22 cellular contexts compared by ENCODE assay signal in the genomic region with DNA sequence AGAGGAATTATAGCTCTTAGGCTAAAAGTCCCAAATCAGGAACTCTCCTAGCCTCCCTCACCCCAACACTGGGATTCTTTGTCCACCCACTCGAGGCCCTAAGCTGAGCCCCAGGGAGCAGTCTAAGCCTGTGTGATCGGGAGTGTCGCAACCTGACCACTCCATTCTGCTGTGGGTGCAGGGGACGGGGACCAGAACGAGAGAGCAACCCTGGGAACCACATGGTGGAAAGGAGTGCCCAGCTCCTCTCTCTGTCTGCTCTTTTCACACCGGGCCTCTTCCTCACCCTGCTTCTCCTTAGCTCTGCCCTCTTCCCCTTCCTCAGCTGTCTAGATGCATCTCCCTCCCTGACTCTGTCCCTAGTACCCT. TPM values are rescaled to one million over a fixed set of nuclear protein-coding genes. Genes with fewer than 3 reads are reported as not detected.
A peak's percentile ranks its signal among the peaks of the same experiment; 100 is the strongest.
DNase-seq lines count a peak whose midpoint lies in the region; ATAC-seq and TF ChIP-seq lines count a peak whose summit lies in the region.
"Had no signal": no experiment of that assay in that cellular context is flagged by ENCODE, and none has a peak within 500 bp of the region (broad histone marks: within the 10 kb centered on the region; RNA-seq: fewer than 3 reads in every experiment).

No MANE protein-coding gene starts in this region.

- POLR2A ChIA-PET in Panc1 (lab: Charles Lee) = no interaction called here

- TF ChIP-seq POLR2A in uterus (IDR thresholded peaks at IDR 0.05) = no peak

- no peaks in the 10 kb centered on the region for H3K79me2 ChIP-seq in GM23338 (replicated peaks; ENCODE audit: insufficient read depth)

- H3K4me2 ChIP-seq in GM23338 = no peak overlapping the region
- H3K4me2 ChIP-seq: smooth muscle cell had no signal

- H2AFZ ChIP-seq in GM23338 = peak overlapping the region; percentile 92; the same call in 1 of the 2 replicates

- H3K4me3 ChIP-seq in AG10803 (ENCODE audit: low read length) (no peak overlapping the region), GM23338 (no peak overlapping the region), Panc1 (ENCODE audit: low read depth in 2 of 2, low read length in 2 of 2) (no peak overlapping the region), uterus (no peak overlapping the region)
- H3K4me3 ChIP-seq: esophagus squamous epithelium, GM12878, Peyer's patch, psoas muscle, smooth muscle cell, thyroid gland had no signal

- DNase-seq in AG10803 (ENCODE audit: low read depth) (peak; percentile 11), GM23338 (ENCODE audit: low spot score) (no peak), Panc1 (ENCODE audit: low read depth, low spot score) (no peak), memory B cell (ENCODE audit: low spot score in 2 of 2) (no peak), HCEC 1CT (no peak), uterus (no peak), NCI-H1930 (lab: John Stamatoyannopoulos, UW) (no peak), hepatic stellate cell (ENCODE audit: low spot score) (no peak)
- DNase-seq: cerebellar nuclear complex; effector CD8-positive, alpha-beta T cell; esophagus squamous epithelium had no signal

- H3K9me3 ChIP-seq in Panc1 (ENCODE audit: control insufficient read depth, insufficient read depth, low read depth, low read length) = no peaks in the 10 kb centered on the region
- H3K9me3 ChIP-seq in uterus = no peaks in the 10 kb centered on the region
- H3K9me3 ChIP-seq: esophagus squamous epithelium, Peyer's patch, psoas muscle, thyroid gland had no signal

- H3K4me1 Mint-ChIP-seq in GM23338 (peaks cover 19% of the 10 kb centered on the region), memory B cell (no peaks in the 10 kb centered on the region)
- H3K4me1 Mint-ChIP-seq: CD8-positive, alpha-beta memory T cell; natural killer cell had no signal

- H3K4me1 ChIP-seq in GM23338 (ENCODE audit: insufficient read depth) (no peaks in the 10 kb centered on the region), Panc1 (ENCODE audit: control insufficient read depth, insufficient read depth, low read length) (no peaks in the 10 kb centered on the region), uterus (no peaks in the 10 kb centered on the region)
- H3K4me1 ChIP-seq: Peyer's patch, psoas muscle, thyroid gland had no signal

- TF ChIP-seq CTCF in AG10803 (conservative IDR thresholded peaks at IDR 0.05; ENCODE audit: low read length) (no peak), GM23338 (conservative IDR thresholded peaks at IDR 0.05; ENCODE audit: low read depth in 2 of 2) (no peak), Panc1 (IDR thresholded peaks at IDR 0.05) (no peak), uterus (IDR thresholded peaks at IDR 0.05) (no peak)

- H3K27me3 Mint-ChIP-seq in GM23338 (ENCODE audit: insufficient read depth, low read depth, poor library complexity) (peaks cover 9% of the 10 kb centered on the region), memory B cell (no peaks in the 10 kb centered on the region)

- H3K27me3 ChIP-seq in GM23338 (ENCODE audit: insufficient read depth) = no peaks in the 10 kb centered on the region
- no peaks in the 10 kb centered on the region for H3K27me3 ChIP-seq in Panc1 (ENCODE audit: control insufficient read depth, insufficient read depth, low read length)
- H3K27me3 ChIP-seq in uterus = no peaks in the 10 kb centered on the region
- H3K27me3 ChIP-seq: Peyer's patch, thyroid gland had no signal

- in situ Hi-C loops in Panc1 (cut with HindIII; ENCODE audit: low pct_unique_long_range_greater_than_20kb, low sequenced_read_pairs) = no loop called here

- no peaks in the 10 kb centered on the region for H3F3A ChIP-seq in GM23338 (replicated peaks; ENCODE audit: low read depth)

- H3K9me2 ChIP-seq in GM23338 (ENCODE audit: insufficient read depth) = no peaks in the 10 kb centered on the region

- H3K27ac ChIP-seq in GM23338 (ENCODE audit: low read depth) (no peak overlapping the region), Panc1 (ENCODE audit: low read length) (no peak overlapping the region), uterus (no peak overlapping the region)
- H3K27ac ChIP-seq: esophagus squamous epithelium, Peyer's patch, psoas muscle, thyroid gland had no signal

- CTCF ChIA-PET in Panc1 (lab: Charles Lee) = interaction anchor here (0.6 to 1.3 kb wide), 3 partner anchors 92 to 1716 kb away, joined by 3 to 6 read pairs (median 4); no protein-coding TSS in a partner anchor

- H3K9me3 Mint-ChIP-seq in GM23338 (no peaks in the 10 kb centered on the region), memory B cell (no peaks in the 10 kb centered on the region)
- H3K9me3 Mint-ChIP-seq: activated naive CD4-positive, alpha-beta T cell treated with anti-CD3 and anti-CD28 coated beads, Interleukin-2, amount 50 U/mL, for 72 hours; CD8-positive, alpha-beta memory T cell; natural killer cell had no signal

- peak; percentile 7; the same call in 2 of the 3 replicates for ATAC-seq in GM23338
- ATAC-seq in Panc1 = peak; percentile 22; the same call in 1 of the 2 replicates
- ATAC-seq in memory B cell (ENCODE audit: low read depth) = no peak

- BruUV-seq in Panc1 (replicated peaks; lab: Mats Ljungman, UMichigan) = no TSS peak

- H4K20me1 ChIP-seq in GM23338 (replicated peaks; ENCODE audit: insufficient read depth) = no peaks in the 10 kb centered on the region

- H3K27ac Mint-ChIP-seq in GM23338 (no peak overlapping the region), memory B cell (peak overlapping the region; percentile 1)
- H3K27ac Mint-ChIP-seq: natural killer cell had no signal

- intact Hi-C loops in Panc1 (cut with micrococcal nuclease; ENCODE audit: unreplicated experiment) (no loop called here), uterus (cut with DNase I; ENCODE audit: low total_unique reads) (no loop called here)

- H3K36me3 ChIP-seq in GM23338 (ENCODE audit: insufficient read depth) (no peaks in the 10 kb centered on the region), Panc1 (ENCODE audit: control insufficient read depth, insufficient read depth, low read length) (no peaks in the 10 kb centered on the region), uterus (no peaks in the 10 kb centered on the region)
- H3K36me3 ChIP-seq: esophagus squamous epithelium, Peyer's patch, thyroid gland had no signal

- H3K36me3 Mint-ChIP-seq in GM23338 (ENCODE audit: low read depth) (no peaks in the 10 kb centered on the region), memory B cell (no peaks in the 10 kb centered on the region)
- H3K36me3 Mint-ChIP-seq: activated naive CD4-positive, alpha-beta T cell treated with anti-CD3 and anti-CD28 coated beads, Interleukin-2, amount 50 U/mL, for 72 hours; CD8-positive, alpha-beta memory T cell; natural killer cell had no signal

- no peak overlapping the region for H3K4me3 Mint-ChIP-seq in GM23338
- no peak overlapping the region for H3K4me3 Mint-ChIP-seq in memory B cell
- H3K4me3 Mint-ChIP-seq: CD8-positive, alpha-beta memory T cell; natural killer cell had no signal

TF ChIP-seq in GM23338, 12 proteins besides CTCF, POLR2A, EP300 and RAD21 (continues in another document):
- no peak for TF ChIP-seq ETS1 (IDR thresholded peaks at IDR 0.05)
- TF ChIP-seq NANOG (IDR thresholded peaks at IDR 0.05; ENCODE audit: borderline replicate concordance) = no peak

RNA-seq across cellular contexts. Expression of gene CSF3R, which starts 34.3 kb away (rescaled TPM):
- not detected in 2 replicates for total RNA-seq in GM23338 (2014; rRNA removed; shearing (Covaris generic))
- polyA plus RNA-seq in GM23338 (2016; fragmentation: Nextera tagmentation; extraction: Ambion mirVana) = not detected in 2 replicates
- total RNA-seq in Panc1 (2021; ENCODE audit: unreplicated experiment) (0.31 TPM), uterus (1 to 10 TPM; 4.9 to 9.7 (median 6.6) TPM)
- not detected for polyA plus RNA-seq in Panc1 (2012; ENCODE audit: insufficient read length)
- total RNA-seq: activated CD8-positive, alpha-beta memory T cell treated with anti-CD3 and anti-CD28 coated beads for 36 hours; HT-29 had no signal
- polyA plus RNA-seq: AG04450; CD8-positive, alpha-beta memory T cell; GM12878 had no signal

RNA-seq across cellular contexts. Expression of gene MRPS15, which starts 52.8 kb away (rescaled TPM):
- 86.4 and 105 TPM in 2 replicates for total RNA-seq in GM23338 (2014; rRNA removed; shearing (Covaris generic))
- polyA plus RNA-seq in GM23338 (2016; fragmentation: Nextera tagmentation; extraction: Ambion mirVana) = 311 and 312 TPM in 2 replicates
- 113 TPM for total RNA-seq in Panc1 (2021; ENCODE audit: unreplicated experiment)
- 87.2 TPM for polyA plus RNA-seq in Panc1 (2012; ENCODE audit: insufficient read length)
- 10 to 100 TPM; 25.0 to 43.5 (median 36.3) TPM for total RNA-seq in uterus
